In genomic region chr12:124909831-124910560, GRCh38 we compare ENCODE assay signal across 8 cellular contexts. TPM values are rescaled to one million over a fixed set of nuclear protein-coding genes. Genes with fewer than 3 reads are reported as not detected.
A peak's percentile ranks its signal among the peaks of the same experiment; 100 is the strongest.
DNase-seq lines count a peak whose midpoint lies in the region; ATAC-seq and TF ChIP-seq lines count a peak whose summit lies in the region.

No MANE protein-coding gene starts in this region.

- peaks cover 12% of the 10 kb centered on the region for H3K79me2 ChIP-seq in Karpas-422 (ENCODE audit: low read length)

- H4K20me1 ChIP-seq in BLaER1, result peaks cover 64% of the 10 kb centered on the region
- peaks cover 30% of the 10 kb centered on the region for H4K20me1 ChIP-seq in Karpas-422 (ENCODE audit: insufficient read depth, low read depth, low read length)

- H2AFZ ChIP-seq in Karpas-422 (ENCODE audit: low read length), result no peak overlapping the region

- no peaks in the 10 kb centered on the region for H3K9me3 Mint-ChIP-seq in chondrocyte (ENCODE audit: low read depth)
- peaks cover 0 to 26% (median 0%) of the 10 kb centered on the region in 11 donors for H3K9me3 Mint-ChIP-seq in naive thymus-derived CD4-positive, alpha-beta T cell

- H3K36me3 ChIP-seq in BLaER1 (peaks cover 32% of the 10 kb centered on the region), Karpas-422 (ENCODE audit: insufficient read depth, low read length) (peaks cover 16% of the 10 kb centered on the region)
- peaks cover 7 to 25% (median 8%) of the 10 kb centered on the region in 3 experiments for H3K36me3 ChIP-seq in naive thymus-derived CD4-positive, alpha-beta T cell (ENCODE audit: control insufficient read depth in 2 of 3, insufficient read depth in 3 of 3, low read length in 3 of 3)

- H3K9me2 ChIP-seq in Karpas-422 (replicated peaks; ENCODE audit: insufficient read depth, low read length), result no peaks in the 10 kb centered on the region

- CTCF ChIA-PET in naive thymus-derived CD4-positive, alpha-beta T cell (lab: Charles Lee), result interaction anchor here (0.6 to 7.3 kb wide), 3 partner anchors 30 to 101 kb away, joined by 3 to 167 read pairs (median 5); no protein-coding TSS in a partner anchor

- H3K9me3 ChIP-seq in BLaER1, result no peaks in the 10 kb centered on the region
- H3K9me3 ChIP-seq in Karpas-422 (ENCODE audit: low read length), result no peaks in the 10 kb centered on the region
- H3K9me3 ChIP-seq in naive thymus-derived CD4-positive, alpha-beta T cell (ENCODE audit: control insufficient read depth in 2 of 3, low read length in 3 of 3), result no peaks in the 10 kb centered on the region

- H3K27ac ChIP-seq in BLaER1, result no peak overlapping the region
- peak overlapping the region; percentile 54 for H3K27ac ChIP-seq in Karpas-422 (ENCODE audit: low read length)
- no peak overlapping the region for H3K27ac ChIP-seq in naive thymus-derived CD4-positive, alpha-beta T cell (ENCODE audit: low read depth, low read length)

- H3K27ac Mint-ChIP-seq in chondrocyte (ENCODE audit: unreplicated experiment), result peak overlapping the region; percentile 64
- H3K27ac Mint-ChIP-seq in naive thymus-derived CD4-positive, alpha-beta T cell, result peak overlapping the region in 7 of 9 donors; percentile 29 to 84 (median 56)

- no peak overlapping the region for H3K9ac ChIP-seq in BLaER1
- H3K9ac ChIP-seq in Karpas-422 (ENCODE audit: low read length), result no peak overlapping the region

- POLR2A ChIA-PET in naive thymus-derived CD4-positive, alpha-beta T cell (lab: Charles Lee), result interaction anchor here (0.6 to 7.1 kb wide), 7 partner anchors 9 to 35 kb away, joined by 3 to 158 read pairs (median 11); no protein-coding TSS in a partner anchor

- peaks cover 36% of the 10 kb centered on the region for H3K36me3 Mint-ChIP-seq in chondrocyte (ENCODE audit: low read depth)
- peaks cover 16 to 41% (median 33%) of the 10 kb centered on the region in 5 donors for H3K36me3 Mint-ChIP-seq in naive thymus-derived CD4-positive, alpha-beta T cell

- H3K4me3 Mint-ChIP-seq in chondrocyte (ENCODE audit: unreplicated experiment), result peak overlapping the region; percentile 67
- H3K4me3 Mint-ChIP-seq in naive thymus-derived CD4-positive, alpha-beta T cell, result peak overlapping the region in 4 of 10 donors; percentile 18 to 84 (median 50)

- no peak for TF ChIP-seq CTCF in chondrocyte (IDR thresholded peaks at IDR 0.05)

- peaks cover 52% of the 10 kb centered on the region for H3K4me1 Mint-ChIP-seq in chondrocyte (ENCODE audit: low read depth)
- H3K4me1 Mint-ChIP-seq in naive thymus-derived CD4-positive, alpha-beta T cell, result peaks cover 32 to 58% (median 52%) of the 10 kb centered on the region in 7 donors

- intact Hi-C loops in naive thymus-derived CD4-positive, alpha-beta T cell (cut with micrococcal nuclease), result loop anchor here in 1 of 2 donors (5.0 kb wide), 2 partner anchors 138 to 157 kb away; partner anchors contain the start of gene AACS

- H3K4me1 ChIP-seq in BLaER1 (peaks cover 41% of the 10 kb centered on the region), Karpas-422 (ENCODE audit: low read length) (peaks cover 47% of the 10 kb centered on the region)
- H3K4me1 ChIP-seq in naive thymus-derived CD4-positive, alpha-beta T cell (ENCODE audit: control insufficient read depth in 2 of 2, insufficient read depth in 2 of 2, low read length in 2 of 2), result peaks cover 9 to 10% of the 10 kb centered on the region in 2 donors

- H3K27me3 ChIP-seq in BLaER1, result no peaks in the 10 kb centered on the region
- no peaks in the 10 kb centered on the region for H3K27me3 ChIP-seq in Karpas-422 (ENCODE audit: low read length)
- no peaks in the 10 kb centered on the region for H3K27me3 ChIP-seq in naive thymus-derived CD4-positive, alpha-beta T cell (ENCODE audit: control insufficient read depth in 2 of 2, insufficient read depth in 2 of 2, low read length in 2 of 2)

- H3K4me2 ChIP-seq in BLaER1 (peak overlapping the region; percentile 48), Karpas-422 (ENCODE audit: low read depth, low read length, poor library complexity, severe bottlenecking) (no peak overlapping the region)

- no peaks in the 10 kb centered on the region for H3K27me3 Mint-ChIP-seq in chondrocyte (ENCODE audit: low read depth)
- H3K27me3 Mint-ChIP-seq in naive thymus-derived CD4-positive, alpha-beta T cell, result peaks cover 0 to 13% (median 0%) of the 10 kb centered on the region in 5 donors

- no peak overlapping the region for H3K4me3 ChIP-seq in BLaER1
- H3K4me3 ChIP-seq in Karpas-422 (ENCODE audit: low read length), result no peak overlapping the region
- H3K4me3 ChIP-seq in naive thymus-derived CD4-positive, alpha-beta T cell (ENCODE audit: low read length), result no peak overlapping the region

- DNase-seq in Karpas-422 (peak; percentile 82), chondrocyte (ENCODE audit: low spot score) (no peak), SW 1271 (lab: John Stamatoyannopoulos, UW) (no peak), DMS79 treated with DMSO at 0.1 percent for 48 hours (lab: John Stamatoyannopoulos, UW) (no peak), mucosa of gallbladder (ENCODE audit: low spot score) (no peak)
- peak in 1 of 9 donors; percentile 3 for DNase-seq in naive thymus-derived CD4-positive, alpha-beta T cell

- no peak for ATAC-seq in naive thymus-derived CD4-positive, alpha-beta T cell
- no peak for ATAC-seq in GM19455 (IDR thresholded peaks at IDR 0.05; ENCODE audit: unreplicated experiment)

RNA-seq across cellular contexts. Expression of gene UBC, which starts 4.5 kb away (rescaled TPM):
- total RNA-seq in Karpas-422 (2014; rRNA removed; shearing (Covaris generic); ENCODE audit: low replicate concordance), result 603 and 914 TPM in 2 replicates
- 987 to 1,235 TPM (median 1,212 TPM) in 3 replicates for total RNA-seq in chondrocyte
- total RNA-seq in naive thymus-derived CD4-positive, alpha-beta T cell, result 1,000 to 10,000 TPM in 1 of 5 experiments, 100 to 1,000 TPM in 4; 753 to 1,510 (median 913) TPM
- 1,000 to 10,000 TPM; 1,135 to 1,865 TPM for polyA plus RNA-seq in naive thymus-derived CD4-positive, alpha-beta T cell
- 1,032 TPM for total RNA-seq in mucosa of gallbladder

RNA-seq across cellular contexts. Expression of gene SCARB1, which starts 46.3 kb away (rescaled TPM):
- 91.7 and 102 TPM in 2 replicates for total RNA-seq in Karpas-422 (2014; rRNA removed; shearing (Covaris generic); ENCODE audit: low replicate concordance)
- total RNA-seq in chondrocyte, result 20.1 to 30.0 TPM (median 20.4 TPM) in 3 replicates
- 1 to 10 TPM; 2.5 to 7.1 (median 4.3) TPM for total RNA-seq in naive thymus-derived CD4-positive, alpha-beta T cell
- 1 to 10 TPM; 2.2 to 2.6 TPM for polyA plus RNA-seq in naive thymus-derived CD4-positive, alpha-beta T cell
- total RNA-seq in mucosa of gallbladder, result 102 TPM
